Comparison of ENCODE assay signal across 18 cellular contexts in genomic region chr6:168583126-168583525, GRCh38.
"Had no signal": no experiment of that assay in that cellular context is flagged by ENCODE, and none has a peak within 500 bp of the region (broad histone marks: within the 10 kb centered on the region; RNA-seq: fewer than 3 reads in every experiment).

No MANE protein-coding gene starts in this region.

- H3K36me3 ChIP-seq: adrenal gland, breast epithelium, left ventricle myocardium inferior, pancreas, upper lobe of left lung had no signal

- H3K9me3 ChIP-seq: adrenal gland, breast epithelium, left ventricle myocardium inferior, pancreas, upper lobe of left lung had no signal

- H3K4me3 ChIP-seq: adrenal gland, breast epithelium, dorsolateral prefrontal cortex, left ventricle myocardium inferior, pancreas, SK-N-MC, skin epidermis, upper lobe of left lung had no signal

- H3K27ac ChIP-seq: adrenal gland, breast epithelium, dorsolateral prefrontal cortex, epithelial cell of prostate, foreskin keratinocyte, left ventricle myocardium inferior, pancreas, SK-N-MC, skin epidermis had no signal

- ATAC-seq: activated CD4-positive, CD25-positive, alpha-beta regulatory T cell treated with anti-CD3 and anti-CD28 coated beads, Interleukin-2, amount 50 U/mL, for 24 hours; activated T-helper 17 cell treated with anti-CD3 and anti-CD28 coated beads, Interleukin-2, amount 50 U/mL, for 72 hours; foreskin keratinocyte; natural killer cell; stimulated activated naive CD8-positive, alpha-beta T cell treated with anti-CD3 and anti-CD28 coated beads, Interleukin-15, amount 100 ng/mL, for 72 hours had no signal

- H3K4me1 ChIP-seq: adrenal gland, breast epithelium, foreskin keratinocyte, left ventricle myocardium inferior had no signal

- H3K27me3 ChIP-seq: breast epithelium, foreskin keratinocyte, pancreas, upper lobe of left lung had no signal

- DNase-seq: activated CD4-positive, alpha-beta memory T cell treated with anti-CD3 and anti-CD28 coated beads, Interleukin-2, amount 10 ng/mL, durations not matched to agents 7 days and 5 days; activated CD4-positive, alpha-beta T cell treated with anti-CD3 and anti-CD28 coated beads, Interleukin-2, amount 10 ng/mL, durations not matched to agents 24 days and 14 days; adrenal gland; dorsolateral prefrontal cortex; foreskin keratinocyte; left ventricle myocardium inferior; natural killer cell; stimulated activated CD4-positive, alpha-beta T cell treated with anti-CD3 and anti-CD28 coated beads, Interleukin-1b, Interleukin-23, amount 100 ng/mL, for 48 hours; stimulated activated naive CD8-positive, alpha-beta T cell treated with anti-CD3 and anti-CD28 coated beads, Interleukin-15, amount 100 ng/mL, for 72 hours; T-helper 2 cell had no signal
